Comparison of ENCODE assay signal across 16 cellular contexts in genomic region chr2:57450170-57450569, GRCh38.
A peak's percentile ranks its signal among the peaks of the same experiment; 100 is the strongest.
DNase-seq lines count a peak whose midpoint lies in the region; ATAC-seq lines count a peak whose summit lies in the region.
"Had no signal": no experiment of that assay in that cellular context is flagged by ENCODE, and none has a peak within 500 bp of the region (broad histone marks: within the 10 kb centered on the region; RNA-seq: fewer than 3 reads in every experiment).

No MANE protein-coding gene starts in this region.

- H3K4me1 ChIP-seq in CD4-positive, alpha-beta memory T cell (ENCODE audit: insufficient read depth, low read length), result no peaks in the 10 kb centered on the region
- H3K4me1 ChIP-seq: Peyer's patch had no signal

- no peak overlapping the region for H3K27ac ChIP-seq in CD4-positive, alpha-beta memory T cell (ENCODE audit: low read depth, low read length)
- H3K27ac ChIP-seq: cardiac muscle cell, Peyer's patch, skin epidermis had no signal

- no peaks in the 10 kb centered on the region for H3K36me3 ChIP-seq in CD4-positive, alpha-beta memory T cell (ENCODE audit: insufficient read depth, low read length)
- H3K36me3 ChIP-seq: cardiac muscle cell, Peyer's patch had no signal

- POLR2A ChIA-PET in CD4-positive, alpha-beta memory T cell (lab: Charles Lee; ENCODE audit: partially characterized antibody), result no interaction called here

- H3K9me3 Mint-ChIP-seq in CD4-positive, alpha-beta memory T cell, result peaks cover under 1 to 30% (median 9%) of the 10 kb centered on the region in 8 donors
- H3K9me3 Mint-ChIP-seq: naive B cell had no signal

- DNase-seq in amniotic epithelial cell (ENCODE audit: low read depth) (peak; percentile 34), NCI-H1105 (lab: John Stamatoyannopoulos, UW) (no peak), OCI-M1 (lab: John Stamatoyannopoulos, UW) (no peak), amniotic stem cell (lab: John Stamatoyannopoulos, UW) (no peak)
- DNase-seq in CD4-positive, alpha-beta memory T cell, result no peak
- DNase-seq: activated T-cell treated with anti-CD3 and anti-CD28 coated beads, Interleukin-2, amount 50 U/mL, for 4 hours; CD4-positive, CD25-positive, alpha-beta regulatory T cell; Karpas-422; naive B cell; NCI-H2171 treated with DMSO at 0.1 percent for 48 hours; Peyer's patch had no signal

- ATAC-seq in GM18520 (IDR thresholded peaks at IDR 0.05; ENCODE audit: unreplicated experiment), result peak; percentile 65
- peak; percentile 98 for ATAC-seq in GM21360 (IDR thresholded peaks at IDR 0.05; ENCODE audit: unreplicated experiment)
- peak; percentile 90 for ATAC-seq in HG02981 (IDR thresholded peaks at IDR 0.05; ENCODE audit: unreplicated experiment)

- H3K4me3 Mint-ChIP-seq in CD4-positive, alpha-beta memory T cell, result no peak overlapping the region
- H3K4me3 Mint-ChIP-seq: activated T-cell treated with anti-CD3 and anti-CD28 coated beads, Interleukin-2, amount 50 U/mL, for 4 hours; CD4-positive, CD25-positive, alpha-beta regulatory T cell; naive B cell had no signal

- H3K27me3 ChIP-seq in CD4-positive, alpha-beta memory T cell (ENCODE audit: insufficient read depth, low read length), result no peaks in the 10 kb centered on the region
- H3K27me3 ChIP-seq: cardiac muscle cell, Peyer's patch had no signal

- intact Hi-C loops in CD4-positive, alpha-beta memory T cell (cut with micrococcal nuclease), result no loop called here

- CTCF ChIA-PET in CD4-positive, alpha-beta memory T cell (lab: Charles Lee; ENCODE audit: partially characterized antibody), result no interaction called here

- H3K4me1 Mint-ChIP-seq in CD4-positive, alpha-beta memory T cell, result no peaks in the 10 kb centered on the region
- H3K4me1 Mint-ChIP-seq: CD4-positive, CD25-positive, alpha-beta regulatory T cell; naive B cell had no signal

- no peaks in the 10 kb centered on the region for H3K9me3 ChIP-seq in CD4-positive, alpha-beta memory T cell (ENCODE audit: control insufficient read depth in 1 of 2, low read length in 2 of 2)
- H3K9me3 ChIP-seq: Peyer's patch had no signal

- H3K27ac Mint-ChIP-seq in CD4-positive, alpha-beta memory T cell, result no peak overlapping the region
- H3K27ac Mint-ChIP-seq: CD4-positive, CD25-positive, alpha-beta regulatory T cell; naive B cell had no signal

- no peaks in the 10 kb centered on the region for H3K27me3 Mint-ChIP-seq in CD4-positive, alpha-beta memory T cell
- H3K27me3 Mint-ChIP-seq: CD4-positive, CD25-positive, alpha-beta regulatory T cell; naive B cell had no signal

- no peaks in the 10 kb centered on the region for H3K36me3 Mint-ChIP-seq in CD4-positive, alpha-beta memory T cell
- H3K36me3 Mint-ChIP-seq: CD4-positive, CD25-positive, alpha-beta regulatory T cell had no signal

- H3K4me3 ChIP-seq in CD4-positive, alpha-beta memory T cell (ENCODE audit: low read length in 2 of 2), result no peak overlapping the region
- H3K4me3 ChIP-seq: cardiac muscle cell, Peyer's patch, skin epidermis had no signal
